In genomic region chr9:15873573-15874177, GRCh38 we compare ENCODE assay signal across 8 cellular contexts.
DNase-seq lines count a peak whose midpoint lies in the region; ATAC-seq and TF ChIP-seq lines count a peak whose summit lies in the region.

No MANE protein-coding gene starts in this region.

- POLR2A ChIA-PET in HEK293T (lab: Yijun Ruan, JAX), result no interaction called here

- peaks cover 6% of the 10 kb centered on the region for H3K36me3 Mint-ChIP-seq in brain

- WGBS in liver, result 7% methylated on average over 2 of the region's 2 CpGs

- CTCF ChIA-PET in HEK293T (lab: Yijun Ruan, JAX), result no interaction called here

- no peaks in the 10 kb centered on the region for H3K27me3 Mint-ChIP-seq in brain

- peak; percentile 88 to 89 for TF ChIP-seq RAD21 in liver (IDR thresholded peaks at IDR 0.05)

- H3K4me3 ChIP-seq in liver (ENCODE audit: low read depth in 1 of 3, low read length in 3 of 3), result no peak overlapping the region

- H3K9ac ChIP-seq in liver (ENCODE audit: low read depth in 1 of 2, low read length in 2 of 2), result no peak overlapping the region

- H3K27me3 ChIP-seq in liver (ENCODE audit: control insufficient read depth in 4 of 4, insufficient read depth in 4 of 4, low read length in 3 of 4), result no peaks in the 10 kb centered on the region

- H3K36me3 ChIP-seq in liver (ENCODE audit: control insufficient read depth in 4 of 4, insufficient read depth in 3 of 4, low read depth in 1 of 4, low read length in 3 of 4), result no peaks in the 10 kb centered on the region

- TF ChIP-seq CTCF in brain (conservative IDR thresholded peaks at IDR 0.05) (peak; percentile 71 to 82), liver (IDR thresholded peaks at IDR 0.05; ENCODE audit: low read depth, low read length, missing input control) (peak; percentile 62)

- peak overlapping the region in 3 of 5 experiments; percentile 61 to 84 (median 71) for H3K27ac Mint-ChIP-seq in brain

- H3K9me3 ChIP-seq in liver (ENCODE audit: control insufficient read depth in 4 of 4, low read length in 3 of 4), result no peaks in the 10 kb centered on the region

- H3K4me1 Mint-ChIP-seq in brain, result peaks cover 11% of the 10 kb centered on the region

- H3K9me3 Mint-ChIP-seq in brain, result peaks cover 0 to 2% (median 0%) of the 10 kb centered on the region in 5 experiments

- no peaks in the 10 kb centered on the region for H3K4me1 ChIP-seq in liver (ENCODE audit: control insufficient read depth in 4 of 4, insufficient read depth in 4 of 4, low read length in 3 of 4)

- H3K27ac ChIP-seq in liver (ENCODE audit: low read depth in 1 of 2, low read length in 2 of 2), result no peak overlapping the region

- ATAC-seq in activated CD4-positive, CD25-positive, alpha-beta regulatory T cell treated with anti-CD3 and anti-CD28 coated beads, Interleukin-2, amount 50 U/mL, for 24 hours, result no peak

- DNase-seq in NCI-H2107 treated with DMSO at 0.1 percent for 48 hours (lab: John Stamatoyannopoulos, UW; ENCODE audit: unreplicated experiment), result peak; percentile 32
- DNase-seq in NCI-H2107 (lab: John Stamatoyannopoulos, UW), result no peak
- DNase-seq in HEK293T (ENCODE audit: extremely low spot score), result peak; percentile 6
- DNase-seq in NCI-H2196 treated with DMSO at 0.1 percent for 48 hours (lab: John Stamatoyannopoulos, UW; ENCODE audit: unreplicated experiment), result peak; percentile 63
- DNase-seq in activated CD8-positive, alpha-beta memory T cell treated with anti-CD3 and anti-CD28 coated beads for 24 hours, result no peak

- H3K4me3 Mint-ChIP-seq in brain, result no peak overlapping the region

TF ChIP-seq in HEK293T, 16 proteins besides CTCF, POLR2A, EP300 and RAD21:
- TF ChIP-seq FOXM1 (IDR thresholded peaks at IDR 0.05; ENCODE audit: borderline replicate concordance) (no peak), FOXK2 (IDR thresholded peaks at IDR 0.05) (no peak), BHLHE40 (IDR thresholded peaks at IDR 0.05; ENCODE audit: borderline replicate concordance) (no peak), L3MBTL2 (conservative IDR thresholded peaks at IDR 0.05) (no peak), HDGF (IDR thresholded peaks at IDR 0.05; ENCODE audit: borderline replicate concordance) (no peak), SP1 (IDR thresholded peaks at IDR 0.05) (no peak), NFRKB (IDR thresholded peaks at IDR 0.05) (no peak), ARNT (IDR thresholded peaks at IDR 0.05) (no peak), TARDBP (IDR thresholded peaks at IDR 0.05) (no peak), PKNOX1 (IDR thresholded peaks at IDR 0.05) (no peak)

TF ChIP-seq in liver, 16 proteins besides CTCF, POLR2A, EP300 and RAD21:
- TF ChIP-seq EGR1 (IDR thresholded peaks at IDR 0.05; ENCODE audit: low read depth in 2 of 2) (no peak), ATF3 (IDR thresholded peaks at IDR 0.05) (no peak), FOXA1 (IDR thresholded peaks at IDR 0.05) (no peak), REST (IDR thresholded peaks at IDR 0.05) (no peak), RXRA (IDR thresholded peaks at IDR 0.05) (no peak), HNF4A (conservative IDR thresholded peaks at IDR 0.05) (no peak), YY1 (IDR thresholded peaks at IDR 0.05) (no peak), FOXA2 (IDR thresholded peaks at IDR 0.05) (no peak), ZBTB33 (IDR thresholded peaks at IDR 0.05) (no peak), SP1 (IDR thresholded peaks at IDR 0.05) (no peak), JUND (IDR thresholded peaks at IDR 0.05) (no peak), GABPA (IDR thresholded peaks at IDR 0.05 in 1 of 2, conservative IDR thresholded peaks at IDR 0.05 in 1 of 2) (no peak)

Comparison
In these comparisons a context has a peak if more than half of its experiments do, and no peak if none do; other contexts are left out.
1. DNase-seq: peak in NCI-H2107 treated with DMSO at 0.1 percent for 48 hours (single experiment), HEK293T (single experiment) and NCI-H2196 treated with DMSO at 0.1 percent for 48 hours (single experiment); none in NCI-H2107 (single experiment) and activated CD8-positive, alpha-beta memory T cell treated with anti-CD3 and anti-CD28 coated beads for 24 hours (single experiment).